In the genomic region with DNA sequence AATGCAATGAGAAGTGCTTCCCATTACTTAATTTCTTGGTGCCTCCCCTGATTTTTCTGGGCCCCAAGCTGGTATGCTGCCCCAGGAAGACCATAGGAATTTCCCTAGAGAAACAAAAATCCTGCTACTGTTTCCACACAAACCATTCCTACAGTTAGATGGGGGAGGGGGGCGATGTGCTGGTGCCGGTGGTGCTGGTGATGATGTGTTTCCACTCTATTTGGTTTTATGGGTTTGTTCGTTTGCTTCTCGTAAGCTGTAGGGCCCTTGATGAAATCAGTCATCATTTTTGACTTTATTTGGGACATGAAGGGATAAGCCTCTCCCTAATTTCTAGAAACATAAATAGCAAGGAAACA, we compare ENCODE assay signal across 20 cellular contexts.
A peak's percentile ranks its signal among the peaks of the same experiment; 100 is the strongest.
DNase-seq lines count a peak whose midpoint lies in the region; ATAC-seq, FAIRE-seq and TF ChIP-seq lines count a peak whose summit lies in the region.
"Had no signal": no experiment of that assay in that cellular context is flagged by ENCODE, and none has a peak within 500 bp of the region (broad histone marks: within the 10 kb centered on the region; RNA-seq: fewer than 3 reads in every experiment).

No MANE protein-coding gene starts in this region.

- H3K9me3 ChIP-seq in MG63: no peaks in the 10 kb centered on the region
- no peaks in the 10 kb centered on the region for H3K9me3 ChIP-seq in HepG2 (ENCODE audit: low read length)
- H3K9me3 ChIP-seq in MM.1S (replicated peaks; ENCODE audit: insufficient read depth, low read length): no peaks in the 10 kb centered on the region
- H3K9me3 ChIP-seq: body of pancreas, esophagus squamous epithelium had no signal

- intact Hi-C loops in HepG2 (cut with micrococcal nuclease; ENCODE audit: unreplicated experiment): no loop called here

- POLR2A ChIA-PET in HepG2 (lab: Yijun Ruan, JAX): interaction anchor here (0.9 to 1.8 kb wide), 6 partner anchors 8 to 343 kb away, joined by 3 to 16 read pairs (median 4); a partner anchor contains a TSS

- H3K27me3 ChIP-seq in MG63 (no peaks in the 10 kb centered on the region), HepG2 (ENCODE audit: control insufficient read depth in 1 of 2, insufficient read depth in 2 of 2, low read length in 2 of 2) (no peaks in the 10 kb centered on the region), MM.1S (replicated peaks; ENCODE audit: insufficient read depth, low read length) (no peaks in the 10 kb centered on the region)
- H3K27me3 ChIP-seq: body of pancreas, esophagus squamous epithelium had no signal

- ATAC-seq in HepG2: peak; percentile 29
- no peak for ATAC-seq in HG02970 (IDR thresholded peaks at IDR 0.05; ENCODE audit: low FRiP score, unreplicated experiment)
- no peak for ATAC-seq in HG02840 (IDR thresholded peaks at IDR 0.05; ENCODE audit: low FRiP score, unreplicated experiment)
- ATAC-seq: body of pancreas; stimulated activated effector memory CD8-positive, alpha-beta T cell treated with anti-CD3 and anti-CD28 coated beads, Interleukin-12 subunit alpha, Interleukin-12 subunit beta, amount 100 ng/mL, for 72 hours had no signal

- H3K27ac ChIP-seq in HepG2 (ENCODE audit: extremely low read length, insufficient read depth, low read length): peak overlapping the region; percentile 39
- H3K27ac ChIP-seq in MM.1S (ENCODE audit: low read length): no peak overlapping the region
- H3K27ac ChIP-seq: body of pancreas, esophagus squamous epithelium, VCaP had no signal

- H3K36me3 ChIP-seq in MG63 (no peaks in the 10 kb centered on the region), HepG2 (replicated peaks in 1 of 2; ENCODE audit: control insufficient read depth in 1 of 2, insufficient read depth in 2 of 2, low read length in 2 of 2) (no peaks in the 10 kb centered on the region), MM.1S (replicated peaks; ENCODE audit: insufficient read depth, low read length) (no peaks in the 10 kb centered on the region)
- H3K36me3 ChIP-seq: esophagus squamous epithelium had no signal

- H3K79me2 ChIP-seq in HepG2 (ENCODE audit: insufficient read depth, low read length) (no peaks in the 10 kb centered on the region), MM.1S (ENCODE audit: low read length) (no peaks in the 10 kb centered on the region)

- H3K4me2 ChIP-seq in HepG2 (ENCODE audit: low read depth, low read length): peak overlapping the region; percentile 69
- H3K4me2 ChIP-seq in MM.1S (ENCODE audit: low read depth, low read length): no peak overlapping the region

- no TSS peak for BruUV-seq in HepG2 (replicated peaks; lab: Mats Ljungman, UMichigan)

- TF ChIP-seq EP300 in HepG2 (IDR thresholded peaks at IDR 0.05; ENCODE audit: low read depth in 2 of 2, low read length in 2 of 2) (no peak), HepG2 (CRISPR knock-in tag; IDR thresholded peaks at IDR 0.05; ENCODE audit: borderline replicate concordance) (no peak)

- H4K20me1 ChIP-seq in HepG2 (ENCODE audit: insufficient read depth, low read length) (no peaks in the 10 kb centered on the region), MM.1S (ENCODE audit: insufficient read depth, low read length) (no peaks in the 10 kb centered on the region)

- 68% methylated on average over 4 of the region's 4 CpGs for WGBS in HepG2 (ENCODE audit: low lambda C conversion rate)

- H2AFZ ChIP-seq in HepG2 (ENCODE audit: low read length): peak overlapping the region; percentile 37
- no peak overlapping the region for H2AFZ ChIP-seq in MM.1S (ENCODE audit: low read length)

- H3K4me3 ChIP-seq in MG63 (peak overlapping the region; percentile 45), HepG2 (replicated peaks in 1 of 3; ENCODE audit: insufficient read depth in 1 of 3, low read depth in 2 of 3, low read length in 3 of 3) (peak overlapping the region; percentile 55 to 61 (median 56)), MM.1S (ENCODE audit: low read length) (no peak overlapping the region)
- H3K4me3 ChIP-seq: body of pancreas had no signal

- H3K9me2 ChIP-seq in MM.1S (replicated peaks; ENCODE audit: insufficient read depth, low read length): no peaks in the 10 kb centered on the region

- CTCF ChIA-PET in HepG2 (lab: Yijun Ruan, JAX; ENCODE audit: low intra/inter-chr PET ratio, low total read pairs): no interaction called here

- H3K9ac ChIP-seq in HepG2 (ENCODE audit: insufficient read depth, low read depth, low read length): peak overlapping the region; percentile 62
- no peak overlapping the region for H3K9ac ChIP-seq in MM.1S (ENCODE audit: low read length)

- in situ Hi-C loops in SK-MEL-5 (cut with HindIII; ENCODE audit: low pct_unique_long_range_greater_than_20kb, low sequenced_read_pairs): no loop called here
- in situ Hi-C loops in HepG2 (cut with HindIII; ENCODE audit: extremely low pct_ligation_motif_present, low pct_unique_long_range_greater_than_20kb): no loop called here

- TF ChIP-seq CTCF in HepG2 (CRISPR knock-in tag; IDR thresholded peaks at IDR 0.05) (no peak), MM.1S (IDR thresholded peaks at IDR 0.05; ENCODE audit: low read length) (no peak)

- DNase-seq in DMS 273 treated with DMSO at 0.1 percent for 48 hours (lab: John Stamatoyannopoulos, UW) (peak; percentile 63), MG63 (no peak), SK-MEL-5 (ENCODE audit: low read depth, low spot score) (peak; percentile 16), HepG2 (ENCODE audit: low spot score) (no peak), MM.1S (no peak)
- DNase-seq: activated CD4-positive, alpha-beta T cell treated with anti-CD3 and anti-CD28 coated beads, Interleukin-2, amount 50 U/mL, for 1 hour; activated CD8-positive, alpha-beta memory T cell treated with anti-CD3 and anti-CD28 coated beads, Interleukin-2, amount 50 U/mL, for 4 hours; activated effector memory CD4-positive, alpha-beta T cell treated with Interleukin-2 at 50 U/mL for 16 hours; body of pancreas; CD4-positive, alpha-beta T cell; esophagus squamous epithelium; HFFc6; mammary epithelial cell; small intestine; stimulated activated CD4-positive, alpha-beta T cell treated with anti-CD3 and anti-CD28 coated beads, Interleukin-2, amount 100 ng/mL, for 24 hours had no signal

- no peak for TF ChIP-seq RAD21 in HepG2 (CRISPR knock-in tag; IDR thresholded peaks at IDR 0.05)

- no peak for TF ChIP-seq POLR2A in HepG2 (IDR thresholded peaks at IDR 0.05; ENCODE audit: insufficient read depth in 1 of 2, low read depth in 2 of 2, low read length in 2 of 2)

- H3F3A ChIP-seq in MM.1S (ENCODE audit: insufficient read depth, low read length): no peaks in the 10 kb centered on the region

- H3K4me1 ChIP-seq in HepG2 (ENCODE audit: insufficient read depth, low read length): peaks cover 20% of the 10 kb centered on the region
- no peaks in the 10 kb centered on the region for H3K4me1 ChIP-seq in MM.1S (ENCODE audit: low read length)
- H3K4me1 ChIP-seq: body of pancreas had no signal

- FAIRE-seq in HepG2 (lab: Jason Lieb, UNC): no peak
- FAIRE-seq: urothelium cell line had no signal

TF ChIP-seq in HepG2, 621 proteins besides CTCF, POLR2A, EP300 and RAD21 (continues in another document):
- TF ChIP-seq RFX1 (IDR thresholded peaks at IDR 0.05): no peak
- no peak for TF ChIP-seq HOXA3 (CRISPR knock-in tag; IDR thresholded peaks at IDR 0.05)
- TF ChIP-seq, protein P1, sequence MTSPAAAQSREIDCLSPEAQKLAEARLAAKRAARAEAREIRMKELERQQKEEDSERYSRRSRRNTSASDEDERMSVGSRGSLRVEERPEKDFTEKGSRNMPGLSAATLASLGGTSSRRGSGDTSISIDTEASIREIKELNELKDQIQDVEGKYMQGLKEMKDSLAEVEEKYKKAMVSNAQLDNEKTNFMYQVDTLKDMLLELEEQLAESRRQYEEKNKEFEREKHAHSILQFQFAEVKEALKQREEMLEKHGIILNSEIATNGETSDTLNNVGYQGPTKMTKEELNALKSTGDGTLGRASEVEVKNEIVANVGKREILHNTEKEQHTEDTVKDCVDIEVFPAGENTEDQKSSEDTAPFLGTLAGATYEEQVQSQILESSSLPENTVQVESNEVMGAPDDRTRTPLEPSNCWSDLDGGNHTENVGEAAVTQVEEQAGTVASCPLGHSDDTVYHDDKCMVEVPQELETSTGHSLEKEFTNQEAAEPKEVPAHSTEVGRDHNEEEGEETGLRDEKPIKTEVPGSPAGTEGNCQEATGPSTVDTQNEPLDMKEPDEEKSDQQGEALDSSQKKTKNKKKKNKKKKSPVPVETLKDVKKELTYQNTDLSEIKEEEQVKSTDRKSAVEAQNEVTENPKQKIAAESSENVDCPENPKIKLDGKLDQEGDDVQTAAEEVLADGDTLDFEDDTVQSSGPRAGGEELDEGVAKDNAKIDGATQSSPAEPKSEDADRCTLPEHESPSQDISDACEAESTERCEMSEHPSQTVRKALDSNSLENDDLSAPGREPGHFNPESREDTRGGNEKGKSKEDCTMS (CRISPR knock-in tag; conservative IDR thresholded peaks at IDR 0.05): no peak
- 0 out of 2 replicates have a peak, but pooled peaks have one; percentile 34 for TF ChIP-seq CHD2 (IDR thresholded peaks at IDR 0.05; ENCODE audit: low read depth, low read length)
- no peak for TF ChIP-seq ZNF101 (CRISPR knock-in tag; IDR thresholded peaks at IDR 0.05; ENCODE audit: borderline replicate concordance, low read depth)
- 0 out of 2 replicates have a peak, but pooled peaks have one; percentile 42 for TF ChIP-seq ZNF788 (CRISPR knock-in tag; IDR thresholded peaks at IDR 0.05; ENCODE audit: borderline replicate concordance)
- 0 out of 2 replicates have a peak, but pooled peaks have one; percentile 17 for TF ChIP-seq ZSCAN31 (CRISPR knock-in tag; IDR thresholded peaks at IDR 0.05; ENCODE audit: low read depth)
- TF ChIP-seq YEATS4 (CRISPR knock-in tag; IDR thresholded peaks at IDR 0.05; ENCODE audit: borderline replicate concordance): no peak
- no peak for TF ChIP-seq HDAC1 (CRISPR knock-in tag; IDR thresholded peaks at IDR 0.05)
- TF ChIP-seq FIP1L1 (IDR thresholded peaks at IDR 0.05; ENCODE audit: borderline replicate concordance, insufficient read depth, low read depth, low read length): no peak
- TF ChIP-seq PHF21A (CRISPR knock-in tag; IDR thresholded peaks at IDR 0.05): no peak
- no peak for TF ChIP-seq JDP2 (CRISPR knock-in tag; IDR thresholded peaks at IDR 0.05; ENCODE audit: borderline replicate concordance)
- 0 out of 2 replicates have a peak, but pooled peaks have one; percentile 5 for TF ChIP-seq ZFX (CRISPR knock-in tag; IDR thresholded peaks at IDR 0.05; ENCODE audit: low read depth)

Comparison
In these comparisons a context has a peak if more than half of its experiments do, and no peak if none do; other contexts are left out.
1. DNase-seq: peak in DMS 273 treated with DMSO at 0.1 percent for 48 hours (single experiment) and SK-MEL-5 (single experiment); none in MG63 (single experiment), HepG2 (single experiment) and MM.1S (single experiment).